17 cellular contexts compared by ENCODE assay signal in the genomic region with DNA sequence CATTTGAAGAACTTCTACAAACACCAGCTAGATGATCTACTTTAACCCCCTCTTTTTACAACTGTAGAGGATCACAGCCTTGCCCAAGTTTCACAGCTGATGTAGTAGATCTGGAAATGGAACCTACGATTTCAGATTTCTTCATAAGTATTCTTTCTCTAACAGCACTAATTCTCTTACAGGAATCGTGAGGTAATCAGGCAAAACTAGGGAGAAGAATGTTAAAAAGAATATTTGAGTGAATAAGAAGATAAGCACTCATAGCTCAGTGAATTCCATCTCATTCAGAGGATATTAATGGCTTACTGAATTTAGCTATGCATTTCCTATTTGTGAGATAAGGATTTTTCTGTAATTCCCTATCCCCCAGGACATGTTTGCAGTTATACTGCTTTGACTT. TPM values are rescaled to one million over a fixed set of nuclear protein-coding genes. Genes with fewer than 3 reads are reported as not detected.
DNase-seq lines count a peak whose midpoint lies in the region; ATAC-seq and TF ChIP-seq lines count a peak whose summit lies in the region.
"Had no signal": no experiment of that assay in that cellular context is flagged by ENCODE, and none has a peak within 500 bp of the region (broad histone marks: within the 10 kb centered on the region; RNA-seq: fewer than 3 reads in every experiment).

No MANE protein-coding gene starts in this region.

- H3K9me3 ChIP-seq in osteoblast (ENCODE audit: low read depth, low read length) (no peaks in the 10 kb centered on the region), Peyer's patch (no peaks in the 10 kb centered on the region)
- H3K9me3 ChIP-seq: SJSA1 had no signal

- H3K27ac Mint-ChIP-seq in activated naive CD4-positive, alpha-beta T cell treated with anti-CD3 and anti-CD28 coated beads, Interleukin-2, amount 10 ng/mL, durations not matched to agents 7 days and 5 days = no peak overlapping the region

- H3K4me2 ChIP-seq in osteoblast (ENCODE audit: insufficient read depth, low read length) = no peak overlapping the region
- H3K4me2 ChIP-seq: PC-9 had no signal

- H3K27ac ChIP-seq in osteoblast (ENCODE audit: low read depth, low read length) (peak overlapping the region; percentile 33), Peyer's patch (no peak overlapping the region)
- H3K27ac ChIP-seq: C4-2B, PC-9, SJSA1 had no signal

- no peaks in the 10 kb centered on the region for H3K9me3 Mint-ChIP-seq in activated naive CD4-positive, alpha-beta T cell treated with anti-CD3 and anti-CD28 coated beads, Interleukin-2, amount 10 ng/mL, durations not matched to agents 7 days and 5 days

- no peaks in the 10 kb centered on the region for H3K27me3 Mint-ChIP-seq in activated naive CD4-positive, alpha-beta T cell treated with anti-CD3 and anti-CD28 coated beads, Interleukin-2, amount 10 ng/mL, durations not matched to agents 7 days and 5 days

- no peak for TF ChIP-seq POLR2A in Peyer's patch (IDR thresholded peaks at IDR 0.05)

- DNase-seq in AG10803 (ENCODE audit: low read depth) (peak; percentile 35), NCI-H226 (peak; percentile 71), fibroblast of pulmonary artery (ENCODE audit: low read depth) (peak; percentile 77), osteoblast (ENCODE audit: insufficient read length, low spot score, missing footprints) (no peak), MV-4-11 (lab: John Stamatoyannopoulos, UW) (no peak), Peyer's patch (no peak)
- DNase-seq in activated naive CD4-positive, alpha-beta T cell treated with anti-CD3 and anti-CD28 coated beads, Interleukin-2, amount 10 ng/mL, durations not matched to agents 7 days and 5 days = no peak
- DNase-seq: KBM-7, NCI-H1417 treated with DMSO at 0.1 percent for 48 hours, NCI-H1930, NCI-H2171, NCI-H446 treated with DMSO at 0.1 percent for 48 hours, NCI-H82, PC-9 had no signal

- peaks cover 26% of the 10 kb centered on the region for H3K4me1 ChIP-seq in osteoblast (ENCODE audit: insufficient read depth, low read length)
- H3K4me1 ChIP-seq in Peyer's patch = no peaks in the 10 kb centered on the region

- peaks cover 19% of the 10 kb centered on the region for H3K36me3 Mint-ChIP-seq in activated naive CD4-positive, alpha-beta T cell treated with anti-CD3 and anti-CD28 coated beads, Interleukin-2, amount 10 ng/mL, durations not matched to agents 7 days and 5 days

- H3K27me3 ChIP-seq in osteoblast (ENCODE audit: insufficient read depth, low read length) (no peaks in the 10 kb centered on the region), Peyer's patch (no peaks in the 10 kb centered on the region)
- H3K27me3 ChIP-seq: SJSA1 had no signal

- no peaks in the 10 kb centered on the region for H4K20me1 ChIP-seq in osteoblast (ENCODE audit: insufficient read depth, low read length)

- no peaks in the 10 kb centered on the region for H3K4me1 Mint-ChIP-seq in activated naive CD4-positive, alpha-beta T cell treated with anti-CD3 and anti-CD28 coated beads, Interleukin-2, amount 10 ng/mL, durations not matched to agents 7 days and 5 days

- no peak overlapping the region for H2AFZ ChIP-seq in osteoblast (ENCODE audit: low read length)
- H2AFZ ChIP-seq: PC-9 had no signal

- ATAC-seq in GM19455 (IDR thresholded peaks at IDR 0.05; ENCODE audit: unreplicated experiment) = no peak

- TF ChIP-seq CTCF in AG10803 (conservative IDR thresholded peaks at IDR 0.05; ENCODE audit: low read length) = no peak
- TF ChIP-seq CTCF in fibroblast of pulmonary artery (IDR thresholded peaks at IDR 0.05; ENCODE audit: low read length, missing control alignments) = no peak
- no peak for TF ChIP-seq CTCF in osteoblast (IDR thresholded peaks at IDR 0.05; ENCODE audit: extremely low read depth, low read depth, low read length)
- no peak for TF ChIP-seq CTCF in Peyer's patch (IDR thresholded peaks at IDR 0.05)

- no peaks in the 10 kb centered on the region for H3K79me2 ChIP-seq in osteoblast (ENCODE audit: insufficient read depth, low read length)

- CTCF ChIA-PET in activated naive CD4-positive, alpha-beta T cell treated with anti-CD3 and anti-CD28 coated beads, Interleukin-2, amount 10 ng/mL, durations not matched to agents 7 days and 5 days (lab: Charles Lee) = no interaction called here

- H3K4me3 Mint-ChIP-seq in activated naive CD4-positive, alpha-beta T cell treated with anti-CD3 and anti-CD28 coated beads, Interleukin-2, amount 10 ng/mL, durations not matched to agents 7 days and 5 days = no peak overlapping the region

- peaks cover 23% of the 10 kb centered on the region for H3K36me3 ChIP-seq in osteoblast (ENCODE audit: insufficient read depth, low read length)
- peaks cover 0 to 44% (median 0%) of the 10 kb centered on the region in 3 donors for H3K36me3 ChIP-seq in Peyer's patch

- no peak overlapping the region for H3K4me3 ChIP-seq in AG10803 (ENCODE audit: low read length)
- no peak overlapping the region for H3K4me3 ChIP-seq in fibroblast of pulmonary artery (replicated peaks; ENCODE audit: low read depth, low read length)
- no peak overlapping the region for H3K4me3 ChIP-seq in osteoblast (ENCODE audit: insufficient read depth, low read length)
- no peak overlapping the region for H3K4me3 ChIP-seq in Peyer's patch
- H3K4me3 ChIP-seq: PC-9, SJSA1 had no signal

RNA-seq across cellular contexts. Expression of a gene that starts 42.1 kb away (rescaled TPM):
- total RNA-seq in osteoblast = 34.7 and 44.8 TPM in 2 replicates
- 10 to 100 TPM in 3 of 4 donors, 1 to 10 TPM in 1; 5.8 to 30.0 (median 17.4) TPM for total RNA-seq in Peyer's patch

RNA-seq across cellular contexts. Expression of a gene that starts 47.7 kb away (rescaled TPM):
- total RNA-seq in osteoblast = 17.7 and 20.6 TPM in 2 replicates
- total RNA-seq in Peyer's patch = 10 to 100 TPM; 13.8 to 30.5 (median 22.2) TPM

RNA-seq across cellular contexts. Expression of a gene that starts 47.9 kb away (rescaled TPM):
- 11.5 and 13.8 TPM in 2 replicates for total RNA-seq in osteoblast
- total RNA-seq in Peyer's patch = 10 to 100 TPM in 3 of 4 donors, 1 to 10 TPM in 1; 9.9 to 55.3 (median 22.0) TPM

Comparison
In these comparisons a context has a peak if more than half of its experiments do, and no peak if none do; other contexts are left out.
1. DNase-seq: peak in AG10803 (single experiment), NCI-H226 (single experiment) and fibroblast of pulmonary artery (single experiment); none in osteoblast (single experiment), activated naive CD4-positive, alpha-beta T cell treated with anti-CD3 and anti-CD28 coated beads, Interleukin-2, amount 10 ng/mL, durations not matched to agents 7 days and 5 days (single experiment), MV-4-11 (single experiment) and Peyer's patch (0 of 3).